7 cellular contexts compared by ENCODE assay signal in the genomic region with DNA sequence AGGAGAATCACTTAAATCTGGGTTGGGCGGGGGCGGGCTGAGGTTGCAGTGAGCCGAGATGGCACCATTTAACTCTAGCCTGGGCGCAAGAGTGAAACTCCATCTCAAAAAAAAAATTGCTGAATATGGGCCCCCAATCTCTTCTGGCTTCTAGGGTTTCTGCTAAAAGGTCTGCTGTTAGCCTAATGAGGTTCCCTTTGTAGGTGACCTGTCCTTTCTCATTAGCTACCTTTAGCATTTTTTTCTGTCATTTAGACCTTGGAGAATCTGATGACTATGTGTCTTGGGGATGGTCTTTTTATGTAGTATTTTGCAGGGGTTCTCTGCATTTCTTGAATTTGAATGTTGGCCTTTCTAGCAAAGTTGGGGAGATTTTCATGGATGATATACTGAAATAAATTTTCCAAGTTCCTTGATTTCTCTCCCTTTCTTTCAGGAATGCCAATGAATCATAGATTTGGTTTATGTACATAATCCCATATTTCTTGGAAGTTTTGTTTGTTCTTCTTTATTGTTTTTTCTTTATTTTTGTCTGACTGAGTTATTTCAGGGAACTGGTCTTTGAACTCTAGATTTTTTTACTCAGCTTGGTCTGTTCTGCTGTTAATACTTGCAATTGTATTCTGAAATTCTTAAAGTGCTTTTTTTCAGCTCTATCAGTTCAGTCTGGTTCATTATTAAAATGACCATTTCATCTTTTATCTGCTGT.
"Had no signal": no experiment of that assay in that cellular context is flagged by ENCODE, and none has a peak within 500 bp of the region (broad histone marks: within the 10 kb centered on the region; RNA-seq: fewer than 3 reads in every experiment).

No MANE protein-coding gene starts in this region.

- FAIRE-seq: HTR-8/SVneo, K562 had no signal

- H3K9ac ChIP-seq: KMS-11 had no signal

- H3K4me3 ChIP-seq: K562 had no signal

- ATAC-seq: K562 had no signal

- H3K4me2 ChIP-seq: KMS-11 had no signal

- H3K27ac ChIP-seq: HL-60, KMS-11 had no signal

- DNase-seq: IMR-90, KBM-7, KG1 had no signal
